11 cellular contexts compared by ENCODE assay signal in the genomic region with DNA sequence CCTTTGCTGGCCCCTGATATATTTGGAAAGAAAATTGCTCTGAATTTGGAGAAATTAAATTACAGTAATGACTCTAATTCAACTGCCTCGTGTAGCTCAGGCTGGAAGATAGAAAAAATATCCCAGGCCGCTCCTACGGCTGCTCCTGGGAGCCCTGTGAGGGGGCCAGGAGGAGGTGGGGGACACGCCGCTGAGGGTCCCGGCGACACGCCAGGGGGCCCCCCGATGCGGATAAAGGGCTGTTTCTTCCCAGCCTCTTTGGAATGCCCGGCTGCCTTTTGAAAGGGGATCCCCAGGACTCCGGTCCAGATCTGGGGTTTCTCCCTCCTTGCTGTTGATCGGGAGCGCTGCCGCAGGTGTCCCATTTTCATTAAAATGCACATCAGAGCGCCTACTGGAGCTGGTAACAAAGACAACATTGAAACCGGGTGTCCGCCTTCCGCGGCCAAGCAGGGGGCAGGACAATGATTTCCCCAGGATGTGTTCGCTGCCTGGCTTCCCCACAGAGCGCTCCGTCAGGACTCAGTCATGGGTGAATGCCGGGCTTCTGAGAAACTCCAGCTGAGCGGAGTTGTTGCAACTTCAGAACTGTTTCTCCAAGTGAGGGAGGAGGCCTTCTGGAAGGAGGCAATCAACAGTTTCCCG.
DNase-seq lines count a peak whose midpoint lies in the region; ATAC-seq and TF ChIP-seq lines count a peak whose summit lies in the region.
"Had no signal": no experiment of that assay in that cellular context is flagged by ENCODE, and none has a peak within 500 bp of the region (broad histone marks: within the 10 kb centered on the region; RNA-seq: fewer than 3 reads in every experiment).

No MANE protein-coding gene starts in this region.

- H3K27ac ChIP-seq in right atrium auricular region (no peak overlapping the region), mesenchymal stem cell (ENCODE audit: low read length, poor library complexity, severe bottlenecking) (peak overlapping the region; percentile 83), transverse colon (no peak overlapping the region)

- TF ChIP-seq EP300 in transverse colon (IDR thresholded peaks at IDR 0.05; ENCODE audit: low read depth) = no peak

- no peak overlapping the region for H4K91ac ChIP-seq in mesenchymal stem cell (ENCODE audit: low read length)

- H3K27me3 ChIP-seq in right atrium auricular region = no peaks in the 10 kb centered on the region
- H3K27me3 ChIP-seq in mesenchymal stem cell (ENCODE audit: control insufficient read depth in 1 of 2, insufficient read depth in 1 of 2, low read length in 2 of 2) = no peaks in the 10 kb centered on the region
- peaks cover 7% of the 10 kb centered on the region for H3K27me3 ChIP-seq in transverse colon
- H3K27me3 ChIP-seq: MG63 had no signal

- H2BK5ac ChIP-seq in mesenchymal stem cell (ENCODE audit: low read depth, low read length, poor library complexity, severe bottlenecking) = peak overlapping the region; percentile 78

- 25% methylated on average over 26 of the region's 26 CpGs for WGBS in mesenchymal stem cell
- WGBS in transverse colon (ENCODE audit: low coverage in 1 of 2), 2 donors = 51 to 60% methylated on average over 1 to 26 of the region's 26 CpGs

- H3K4me3 ChIP-seq in right atrium auricular region (peak overlapping the region in 1 of 2 donors; percentile 27), mesenchymal stem cell (ENCODE audit: insufficient read depth in 1 of 2, low read depth in 1 of 2, low read length in 2 of 2) (peak overlapping the region in 1 of 2 experiments; percentile 62), transverse colon (no peak overlapping the region)
- H3K4me3 ChIP-seq: MG63 had no signal

- no peaks in the 10 kb centered on the region for H3K79me1 ChIP-seq in mesenchymal stem cell (replicated peaks; ENCODE audit: low read length, poor library complexity, severe bottlenecking)

- no peak overlapping the region for H3K4ac ChIP-seq in mesenchymal stem cell (ENCODE audit: low read depth in 1 of 2, low read length in 2 of 2)

- in situ Hi-C loops in transverse colon (cut with MboI; ENCODE audit: low pct_ligation_motif_present in 1 of 4, low pct_unique_long_range_greater_than_20kb in 1 of 4, low sequenced_read_pairs in 3 of 4) = no loop called here

- H4K8ac ChIP-seq in mesenchymal stem cell (ENCODE audit: low read length) = peak overlapping the region; percentile 49

- H3K9ac ChIP-seq in mesenchymal stem cell (ENCODE audit: low read length) = peak overlapping the region; percentile 79

- no peak overlapping the region for H3K14ac ChIP-seq in mesenchymal stem cell (ENCODE audit: low read length in 2 of 2)

- DNase-seq in Right ventricle myocardium inferior (ENCODE audit: missing footprints) (no peak), right atrium auricular region (ENCODE audit: low spot score) (no peak), fibroblast of gingiva (ENCODE audit: low read depth) (peak; percentile 87), mesenchymal stem cell (peak; percentile 49), transverse colon (peak; percentile 24)
- DNase-seq: activated naive CD8-positive, alpha-beta T cell treated with anti-CD3 and anti-CD28 coated beads, Interleukin-2, amount 10 ng/mL, durations not matched to agents 7 days and 5 days; MG63; stimulated activated naive B cell treated with anti-CD40 and anti-IgM and Interleukin-4, amounts not matched to agents 10 μg/mL and 1 μg/mL and 100 μg/mL, for 72 hours had no signal

- no peak overlapping the region for H2BK12ac ChIP-seq in mesenchymal stem cell (ENCODE audit: low read length in 2 of 2)

- H3K4me1 ChIP-seq in right atrium auricular region = peaks cover 0 to 8% of the 10 kb centered on the region in 2 donors
- H3K4me1 ChIP-seq in mesenchymal stem cell (ENCODE audit: control insufficient read depth, insufficient read depth, low read depth, low read length) = peaks cover 8% of the 10 kb centered on the region
- H3K4me1 ChIP-seq in transverse colon = no peaks in the 10 kb centered on the region

- H3K18ac ChIP-seq in mesenchymal stem cell (ENCODE audit: low read depth in 1 of 2, low read length in 2 of 2) = no peak overlapping the region

- H3K9me3 ChIP-seq in right atrium auricular region = peaks cover 0 to 5% of the 10 kb centered on the region in 2 donors
- H3K9me3 ChIP-seq in mesenchymal stem cell (ENCODE audit: control insufficient read depth, low read length) = peaks cover 8% of the 10 kb centered on the region
- H3K9me3 ChIP-seq in transverse colon = no peaks in the 10 kb centered on the region
- H3K9me3 ChIP-seq: MG63 had no signal

- H3K4me2 ChIP-seq in mesenchymal stem cell (ENCODE audit: low read length, poor library complexity, severe bottlenecking) = peak overlapping the region; percentile 84

- intact Hi-C loops in Right ventricle myocardium inferior (cut with DNase I) (no loop called here), transverse colon (cut with DNase I; ENCODE audit: low total_unique reads) (no loop called here)

- H2AFZ ChIP-seq in mesenchymal stem cell (ENCODE audit: low read depth, low read length) = no peak overlapping the region

- H3K36me3 ChIP-seq in right atrium auricular region = no peaks in the 10 kb centered on the region
- H3K36me3 ChIP-seq in mesenchymal stem cell (ENCODE audit: control insufficient read depth in 1 of 2, insufficient read depth in 2 of 2, low read depth in 1 of 2, low read length in 2 of 2) = no peaks in the 10 kb centered on the region
- no peaks in the 10 kb centered on the region for H3K36me3 ChIP-seq in transverse colon
- H3K36me3 ChIP-seq: MG63 had no signal

- H3K23ac ChIP-seq in mesenchymal stem cell (ENCODE audit: low read length in 2 of 2) = no peak overlapping the region

- TF ChIP-seq CTCF in right atrium auricular region (IDR thresholded peaks at IDR 0.05) (no peak), transverse colon (IDR thresholded peaks at IDR 0.05) (no peak)

- H2BK120ac ChIP-seq in mesenchymal stem cell (ENCODE audit: low read depth, low read length) = no peak overlapping the region

- H2AK5ac ChIP-seq in mesenchymal stem cell (ENCODE audit: low read length, severe bottlenecking) = no peak overlapping the region

- ATAC-seq in Right ventricle myocardium inferior (peak; percentile 76), HG02885 (IDR thresholded peaks at IDR 0.05; ENCODE audit: poor library complexity, unreplicated experiment) (no peak), GM21390 (IDR thresholded peaks at IDR 0.05; ENCODE audit: unreplicated experiment) (no peak), HG02623 (IDR thresholded peaks at IDR 0.05; ENCODE audit: unreplicated experiment) (no peak)
- ATAC-seq: stimulated activated naive B cell treated with anti-CD40 and anti-IgM and Interleukin-4, amounts not matched to agents 10 μg/mL and 1 μg/mL and 100 μg/mL, for 72 hours had no signal

- peak overlapping the region; percentile 48 for H2BK15ac ChIP-seq in mesenchymal stem cell (ENCODE audit: low read depth, poor library complexity, severe bottlenecking)

- no peak for TF ChIP-seq POLR2A in transverse colon (IDR thresholded peaks at IDR 0.05)

Comparison
In these comparisons a context has a peak if more than half of its experiments do, and no peak if none do; other contexts are left out.
1. DNase-seq: peak in fibroblast of gingiva (single experiment), mesenchymal stem cell (single experiment) and transverse colon (single experiment); none in Right ventricle myocardium inferior (single experiment) and right atrium auricular region (single experiment).